In the genomic region with DNA sequence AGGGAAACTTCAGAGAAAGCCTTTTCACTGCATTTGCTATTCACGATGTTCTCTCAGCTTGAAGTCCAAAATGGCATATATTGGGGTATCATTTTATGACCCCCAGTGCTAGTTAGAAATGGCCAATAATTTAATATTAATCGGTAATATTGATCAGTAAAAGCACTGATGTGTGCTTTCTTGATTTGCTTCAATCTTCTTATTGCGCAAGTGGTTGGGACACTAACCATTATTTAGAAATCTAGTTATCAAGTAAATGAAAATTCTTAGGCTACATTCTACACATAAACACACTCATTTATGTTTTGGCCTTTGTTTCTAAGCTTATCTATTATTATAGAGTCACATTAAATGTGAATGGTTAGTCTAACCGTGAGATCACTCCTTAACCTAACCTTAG, we compare ENCODE assay signal across 10 cellular contexts. TPM values are rescaled to one million over a fixed set of nuclear protein-coding genes. Genes with fewer than 3 reads are reported as not detected.
"Had no signal": no experiment of that assay in that cellular context is flagged by ENCODE, and none has a peak within 500 bp of the region (broad histone marks: within the 10 kb centered on the region; RNA-seq: fewer than 3 reads in every experiment).

No MANE protein-coding gene starts in this region.

- DNase-seq: Karpas-422, KBM-7, KG1 had no signal

- H3K4me3 ChIP-seq: K562 had no signal

- ATAC-seq: K562 had no signal

- FAIRE-seq: HTR-8/SVneo, K562 had no signal

- H3K9ac ChIP-seq: KMS-11 had no signal

- H3K4me2 ChIP-seq: KMS-11 had no signal

- H3K27ac ChIP-seq: HL-60, KMS-11 had no signal

RNA-seq across cellular contexts. Expression of a gene that starts 49.7 kb away (rescaled TPM):
- total RNA-seq: HT-29, HT1080, K562 had no signal
- polyA plus RNA-seq: IgD-negative memory B cell, K562 had no signal
